Comparison of ENCODE assay signal across 34 cellular contexts in genomic region chr4:189874591-189874990, GRCh38.
"Had no signal": no experiment of that assay in that cellular context is flagged by ENCODE, and none has a peak within 500 bp of the region (broad histone marks: within the 10 kb centered on the region; RNA-seq: fewer than 3 reads in every experiment).

No MANE protein-coding gene starts in this region.

- H3K27ac ChIP-seq: KMS-11 had no signal

- H3K9me3 ChIP-seq: MG63 had no signal

- H3K27me3 ChIP-seq: MG63 had no signal

- H3K4me3 ChIP-seq: MG63 had no signal

- H3K36me3 ChIP-seq: MG63 had no signal

- DNase-seq: Karpas-422, Kasumi-1, MG63, MM.1S, MV-4-11, NCI-H1048, NCI-H1092, NCI-H1092 treated with DMSO at 0.1 percent for 48 hours, NCI-H1105, NCI-H1105 treated with DMSO at 0.1 percent for 48 hours, NCI-H1417, NCI-H1417 treated with DMSO at 0.1 percent for 48 hours, NCI-H1436, NCI-H1436 treated with DMSO at 0.1 percent for 48 hours, NCI-H146, NCI-H1694, NCI-H1694 treated with DMSO at 0.1 percent for 48 hours, NCI-H187, NCI-H187 treated with DMSO at 0.1 percent for 48 hours, NCI-H1930, NCI-H2029, NCI-H2029 treated with DMSO at 0.1 percent for 48 hours, NCI-H2081, NCI-H2081 treated with DMSO at 0.1 percent for 48 hours, NCI-H2107, NCI-H2171, NCI-H2171 treated with DMSO at 0.1 percent for 48 hours, NCI-H2227 treated with DMSO at 0.1 percent for 48 hours, NCI-H226, NCI-H345, NCI-H446, NCI-H446 treated with DMSO at 0.1 percent for 48 hours, NCI-H510A had no signal
